Comparison of ENCODE assay signal across 8 cellular contexts in the genomic region with DNA sequence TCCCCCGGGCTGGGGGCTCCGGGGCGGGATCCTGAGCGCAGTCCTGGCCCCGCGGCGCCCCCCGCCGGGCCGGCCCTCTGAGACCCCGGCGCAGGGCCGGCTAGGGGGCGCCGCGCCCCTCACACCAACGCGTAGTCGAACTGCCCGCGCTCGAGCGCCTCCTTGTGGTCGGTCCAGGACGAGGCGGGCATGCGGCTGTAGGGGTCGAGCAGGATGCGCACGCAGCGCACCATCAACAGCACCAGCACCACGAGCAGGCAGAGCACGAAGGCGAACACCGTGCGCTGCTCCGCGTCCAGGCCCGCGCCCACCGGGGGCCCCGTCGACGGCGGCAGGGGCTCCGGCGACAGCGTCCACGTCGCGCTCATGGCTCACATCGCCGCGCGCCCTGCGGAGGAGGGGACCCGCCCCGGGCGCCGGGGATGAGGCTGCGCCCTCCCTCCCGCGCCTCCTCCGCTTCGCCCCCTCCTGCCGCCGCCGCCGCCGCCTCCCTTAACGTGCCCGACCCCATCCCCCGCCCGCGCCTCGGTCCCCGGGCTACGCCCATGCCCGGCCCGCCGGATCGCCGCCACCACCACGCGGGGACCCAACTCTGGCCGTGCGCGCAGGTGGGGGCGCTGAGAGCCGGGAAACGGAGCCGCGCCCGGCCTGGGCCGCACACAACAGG. TPM values are rescaled to one million over a fixed set of nuclear protein-coding genes. Genes with fewer than 3 reads are reported as not detected.
DNase-seq lines count a peak whose midpoint lies in the region; ATAC-seq and TF ChIP-seq lines count a peak whose summit lies in the region.

No MANE protein-coding gene starts in this region.

- TF ChIP-seq CTCF in WERI-Rb-1 (IDR thresholded peaks at IDR 0.05; ENCODE audit: low read depth, low read length) (peak; percentile 96), breast epithelium (IDR thresholded peaks at IDR 0.05) (peak; percentile 51 to 67 (median 64))

- intact Hi-C loops in breast epithelium (cut with DNase I; ENCODE audit: low total_unique reads) (no loop called here), left colon (cut with DNase I, micrococcal nuclease) (no loop called here)

- no peak for TF ChIP-seq POLR2A in breast epithelium (IDR thresholded peaks at IDR 0.05)

- peak; percentile 17 for DNase-seq in NCI-H2107 (lab: John Stamatoyannopoulos, UW)
- DNase-seq in NCI-H2107 treated with DMSO at 0.1 percent for 48 hours (lab: John Stamatoyannopoulos, UW; ENCODE audit: unreplicated experiment), result no peak
- DNase-seq in NCI-H2196 (lab: John Stamatoyannopoulos, UW; ENCODE audit: unreplicated experiment), result peak; percentile 85
- DNase-seq in WERI-Rb-1, result peak; percentile 86
- DNase-seq in breast epithelium (ENCODE audit: low spot score in 2 of 2), result peak in 1 of 2 donors; percentile 54
- peak; percentile 64 to 77 for DNase-seq in left colon
- DNase-seq in stimulated activated CD4-positive, alpha-beta T cell treated with anti-CD3 and anti-CD28 coated beads, Interleukin-2, amount 100 ng/mL, for 48 hours, result peak; percentile 74 to 81

- H3K9me3 ChIP-seq in WERI-Rb-1 (ENCODE audit: severe bottlenecking), result no peaks in the 10 kb centered on the region
- H3K9me3 ChIP-seq in breast epithelium, result no peaks in the 10 kb centered on the region

- H3K36me3 ChIP-seq in WERI-Rb-1, result peaks cover 35% of the 10 kb centered on the region
- no peaks in the 10 kb centered on the region for H3K36me3 ChIP-seq in breast epithelium

- H3K27me3 ChIP-seq in WERI-Rb-1 (ENCODE audit: insufficient read depth, low read depth, severe bottlenecking) (no peaks in the 10 kb centered on the region), breast epithelium (no peaks in the 10 kb centered on the region)

- H3K4me3 ChIP-seq in WERI-Rb-1 (ENCODE audit: low read depth, low read length) (peak overlapping the region; percentile 34), breast epithelium (peak overlapping the region; percentile 41 to 72 (median 60))

- ATAC-seq in left colon (no peak), GM21737 (IDR thresholded peaks at IDR 0.05; ENCODE audit: unreplicated experiment) (no peak)

- H3K27ac ChIP-seq in WERI-Rb-1 (peak overlapping the region; percentile 92), breast epithelium (peak overlapping the region; percentile 25 to 96)

- H3K4me1 ChIP-seq in breast epithelium, result peaks cover 37 to 39% of the 10 kb centered on the region in 2 donors

RNA-seq across cellular contexts. Expression of gene CTXN1, which starts 0.6 kb away (rescaled TPM):
- total RNA-seq in breast epithelium (1 to 10 TPM in 2 of 3 donors, under 1 TPM in 1; 0.32 to 9.5 (median 5.6) TPM), left colon (1 to 10 TPM in 1 of 2 donors, under 1 TPM in 1; 0.61 to 5.1 TPM)

RNA-seq across cellular contexts. Expression of gene SNAPC2, which starts 5.2 kb away (rescaled TPM):
- total RNA-seq in breast epithelium (10 to 100 TPM; 13.8 to 14.8 (median 13.8) TPM), left colon (10 to 100 TPM; 10.6 to 17.7 TPM)

RNA-seq across cellular contexts. Expression of gene TGFBR3L, which starts 10.7 kb away (rescaled TPM):
- 1 to 10 TPM in 1 of 3 donors, not detected in 2; 2.3 TPM for total RNA-seq in breast epithelium
- total RNA-seq in left colon, result under 1 TPM in 1 of 2 donors, not detected in 1; 0.53 TPM

RNA-seq across cellular contexts. Expression of gene TIMM44, which starts 18.2 kb away (rescaled TPM):
- 10 to 100 TPM; 29.3 to 59.6 (median 57.8) TPM for total RNA-seq in breast epithelium
- 10 to 100 TPM; 54.1 to 69.1 TPM for total RNA-seq in left colon

RNA-seq across cellular contexts. Expression of gene MAP2K7, which starts 21.6 kb away (rescaled TPM):
- total RNA-seq in breast epithelium (10 to 100 TPM; 13.3 to 17.1 (median 13.8) TPM), left colon (10 to 100 TPM; 27.0 to 29.2 TPM)
